Comparison of ENCODE assay signal across 20 cellular contexts in genomic region chr21:16426936-16427335, GRCh38.
A peak's percentile ranks its signal among the peaks of the same experiment; 100 is the strongest.
DNase-seq lines count a peak whose midpoint lies in the region; ATAC-seq, FAIRE-seq and TF ChIP-seq lines count a peak whose summit lies in the region.
"Had no signal": no experiment of that assay in that cellular context is flagged by ENCODE, and none has a peak within 500 bp of the region (broad histone marks: within the 10 kb centered on the region; RNA-seq: fewer than 3 reads in every experiment).

No MANE protein-coding gene starts in this region.

- DNase-seq in Right ventricle myocardium superior: no peak
- no peak for DNase-seq in cardiac septum (ENCODE audit: low spot score)
- DNase-seq in dermis blood vessel endothelial cell: peak; percentile 23
- DNase-seq in kidney tubule cell (ENCODE audit: low spot score): peak; percentile 10
- no peak for DNase-seq in uterus
- no peak for DNase-seq in T-helper 9 cell
- no peak for DNase-seq in NCI-H1436 (lab: John Stamatoyannopoulos, UW)
- no peak for DNase-seq in RCC 7860 (ENCODE audit: low spot score)
- DNase-seq: 8988T; BE2C; CD8-positive, alpha-beta T cell; DMS79; H7; Kasumi-1; MM.1S; NCI-H1092 treated with DMSO at 0.1 percent for 48 hours; NCI-H1694; NCI-H2107; NCI-H226; NCI-H524 treated with DMSO at 0.1 percent for 48 hours had no signal

- no peaks in the 10 kb centered on the region for H3K27me3 ChIP-seq in uterus
- H3K27me3 ChIP-seq: BE2C had no signal

- peak overlapping the region; percentile 81 to 96 for H3K27ac ChIP-seq in uterus

- H3K36me3 ChIP-seq in uterus: no peaks in the 10 kb centered on the region
- H3K36me3 ChIP-seq: BE2C had no signal

- intact Hi-C loops in Right ventricle myocardium superior (cut with DNase I): no loop called here
- intact Hi-C loops in cardiac septum (cut with DNase I): loop anchor here (10.0 kb wide), 1 partner anchor 342 kb away; no protein-coding TSS in a partner anchor
- intact Hi-C loops in uterus (cut with DNase I; ENCODE audit: low total_unique reads): no loop called here

- no peak for FAIRE-seq in RCC 7860 (lab: Jason Lieb, UNC)

- H3K4me3 ChIP-seq in uterus: peak overlapping the region in 1 of 2 donors; percentile 10

- ATAC-seq in Right ventricle myocardium superior (ENCODE audit: poor library complexity): peak; percentile 38
- ATAC-seq: CD8-positive, alpha-beta T cell had no signal

- TF ChIP-seq CTCF in uterus (IDR thresholded peaks at IDR 0.05): no peak

- TF ChIP-seq POLR2A in uterus (IDR thresholded peaks at IDR 0.05): no peak

- no peaks in the 10 kb centered on the region for H3K9me3 ChIP-seq in uterus
- H3K9me3 ChIP-seq: BE2C had no signal

- H3K4me1 ChIP-seq in uterus: peaks cover 0 to 11% of the 10 kb centered on the region in 2 donors

Comparison
In these comparisons a context has a peak if more than half of its experiments do, and no peak if none do; other contexts are left out.
1. DNase-seq: peak in dermis blood vessel endothelial cell (single experiment) and kidney tubule cell (single experiment); none in Right ventricle myocardium superior (single experiment), cardiac septum (single experiment), uterus (0 of 2), T-helper 9 cell (single experiment), NCI-H1436 (single experiment) and RCC 7860 (single experiment).